ENCODE assay signal across 10 cellular contexts in genomic region chr2:38599706-38600105, GRCh38. TPM values are rescaled to one million over a fixed set of nuclear protein-coding genes. Genes with fewer than 3 reads are reported as not detected.
A peak's percentile ranks its signal among the peaks of the same experiment; 100 is the strongest.
DNase-seq lines count a peak whose midpoint lies in the region; ATAC-seq and TF ChIP-seq lines count a peak whose summit lies in the region.
"Had no signal": no experiment of that assay in that cellular context is flagged by ENCODE, and none has a peak within 500 bp of the region (broad histone marks: within the 10 kb centered on the region; RNA-seq: fewer than 3 reads in every experiment).

No MANE protein-coding gene starts in this region.

- no peak for ATAC-seq in activated CD8-positive, alpha-beta memory T cell treated with anti-CD3 and anti-CD28 coated beads, Interleukin-2, amount 10 ng/mL, durations not matched to agents 7 days and 5 days
- ATAC-seq in WTC11: no peak
- no peak for ATAC-seq in stimulated activated naive CD8-positive, alpha-beta T cell treated with anti-CD3 and anti-CD28 coated beads, Interleukin-15, amount 100 ng/mL, for 72 hours

- no peaks in the 10 kb centered on the region for H3K27me3 Mint-ChIP-seq in activated CD8-positive, alpha-beta memory T cell treated with anti-CD3 and anti-CD28 coated beads, Interleukin-2, amount 10 ng/mL, durations not matched to agents 7 days and 5 days
- H3K27me3 Mint-ChIP-seq in WTC11 (ENCODE audit: low read depth): no peaks in the 10 kb centered on the region
- H3K27me3 Mint-ChIP-seq in stimulated activated naive CD8-positive, alpha-beta T cell treated with anti-CD3 and anti-CD28 coated beads, Interleukin-15, amount 100 ng/mL, for 72 hours: no peaks in the 10 kb centered on the region

- DNase-seq in activated CD8-positive, alpha-beta memory T cell treated with anti-CD3 and anti-CD28 coated beads, Interleukin-2, amount 10 ng/mL, durations not matched to agents 7 days and 5 days: no peak
- no peak for DNase-seq in activated CD8-positive, alpha-beta memory T cell treated with anti-CD3 and anti-CD28 coated beads for 24 hours
- no peak for DNase-seq in WTC11 (ENCODE audit: low spot score)
- DNase-seq in foreskin fibroblast: no peak
- DNase-seq in stimulated activated naive CD8-positive, alpha-beta T cell treated with anti-CD3 and anti-CD28 coated beads, Interleukin-15, amount 100 ng/mL, for 72 hours: no peak
- no peak for DNase-seq in Kasumi-1 (lab: John Stamatoyannopoulos, UW)
- no peak for DNase-seq in retina
- DNase-seq in germinal center (ENCODE audit: low spot score): no peak
- DNase-seq: hippocampal formation, NCI-H226 had no signal

- H3K9me3 Mint-ChIP-seq in activated CD8-positive, alpha-beta memory T cell treated with anti-CD3 and anti-CD28 coated beads, Interleukin-2, amount 10 ng/mL, durations not matched to agents 7 days and 5 days (ENCODE audit: low read depth): no peaks in the 10 kb centered on the region
- no peaks in the 10 kb centered on the region for H3K9me3 Mint-ChIP-seq in WTC11
- H3K9me3 Mint-ChIP-seq in stimulated activated naive CD8-positive, alpha-beta T cell treated with anti-CD3 and anti-CD28 coated beads, Interleukin-15, amount 100 ng/mL, for 72 hours: no peaks in the 10 kb centered on the region

- peak overlapping the region; percentile 99 for H3K4me3 Mint-ChIP-seq in activated CD8-positive, alpha-beta memory T cell treated with anti-CD3 and anti-CD28 coated beads, Interleukin-2, amount 10 ng/mL, durations not matched to agents 7 days and 5 days
- H3K4me3 Mint-ChIP-seq in WTC11: peak overlapping the region; percentile 90
- peak overlapping the region; percentile 31 to 90 for H3K4me3 Mint-ChIP-seq in stimulated activated naive CD8-positive, alpha-beta T cell treated with anti-CD3 and anti-CD28 coated beads, Interleukin-15, amount 100 ng/mL, for 72 hours

- TF ChIP-seq CTCF in WTC11 (IDR thresholded peaks at IDR 0.05): no peak
- no peak for TF ChIP-seq CTCF in foreskin fibroblast (IDR thresholded peaks at IDR 0.05; ENCODE audit: low read depth, low read length)

- peaks cover 56% of the 10 kb centered on the region for H3K4me1 Mint-ChIP-seq in activated CD8-positive, alpha-beta memory T cell treated with anti-CD3 and anti-CD28 coated beads, Interleukin-2, amount 10 ng/mL, durations not matched to agents 7 days and 5 days
- H3K4me1 Mint-ChIP-seq in WTC11: peaks cover 56% of the 10 kb centered on the region
- peaks cover 58% of the 10 kb centered on the region for H3K4me1 Mint-ChIP-seq in stimulated activated naive CD8-positive, alpha-beta T cell treated with anti-CD3 and anti-CD28 coated beads, Interleukin-15, amount 100 ng/mL, for 72 hours

- H3K27ac Mint-ChIP-seq in activated CD8-positive, alpha-beta memory T cell treated with anti-CD3 and anti-CD28 coated beads, Interleukin-2, amount 10 ng/mL, durations not matched to agents 7 days and 5 days: peak overlapping the region; percentile 90
- no peak overlapping the region for H3K27ac Mint-ChIP-seq in WTC11
- H3K27ac Mint-ChIP-seq in stimulated activated naive CD8-positive, alpha-beta T cell treated with anti-CD3 and anti-CD28 coated beads, Interleukin-15, amount 100 ng/mL, for 72 hours: peak overlapping the region in 1 of 2 donors; percentile 5

- POLR2A ChIA-PET in WTC11 (lab: Charles Lee): interaction anchor here (4.5 kb wide), 1 partner anchor 151 kb away, joined by 55 read pairs; the partner anchor contains the start of gene SRSF7

- peaks cover 30% of the 10 kb centered on the region for H3K36me3 Mint-ChIP-seq in activated CD8-positive, alpha-beta memory T cell treated with anti-CD3 and anti-CD28 coated beads, Interleukin-2, amount 10 ng/mL, durations not matched to agents 7 days and 5 days
- H3K36me3 Mint-ChIP-seq in WTC11: no peaks in the 10 kb centered on the region

- CTCF ChIA-PET in activated CD8-positive, alpha-beta memory T cell treated with anti-CD3 and anti-CD28 coated beads, Interleukin-2, amount 10 ng/mL, durations not matched to agents 7 days and 5 days (lab: Charles Lee): interaction anchor here (1.0 to 12.6 kb wide), 7 partner anchors 12 to 148 kb away, joined by 3 to 166 read pairs (median 7); partner anchors contain the start of gene GALM
- CTCF ChIA-PET in WTC11 (lab: Charles Lee): interaction anchor here (0.6 to 4.5 kb wide), 3 partner anchors 11 to 63 kb away, joined by 6 to 27 read pairs (median 8); no protein-coding TSS in a partner anchor

- peak overlapping the region; percentile 75 to 90 for H3K4me3 ChIP-seq in foreskin fibroblast (ENCODE audit: low read depth in 1 of 2, low read length in 2 of 2)

TF ChIP-seq in WTC11, 78 proteins besides CTCF, POLR2A, EP300 and RAD21:
- TF ChIP-seq ZSCAN18 (CRISPR knock-in tag; IDR thresholded peaks at IDR 0.05) (no peak), NR1H2 (CRISPR knock-in tag; IDR thresholded peaks at IDR 0.05) (no peak), ATF6 (CRISPR knock-in tag; IDR thresholded peaks at IDR 0.05) (no peak), GABPB1 (CRISPR knock-in tag; IDR thresholded peaks at IDR 0.05) (peak; percentile 37; the same call in 1 of the 2 replicates), ZNF138 (CRISPR knock-in tag; conservative IDR thresholded peaks at IDR 0.05) (no peak)
TF ChIP-seq in WTC11: peak in this region for 1.

RNA-seq across cellular contexts. Expression of gene HNRNPLL, which starts 3.0 kb away (rescaled TPM):
- total RNA-seq in activated CD8-positive, alpha-beta memory T cell treated with anti-CD3 and anti-CD28 coated beads, Interleukin-2, amount 10 ng/mL, durations not matched to agents 7 days and 5 days: 100 to 1,000 TPM in 1 of 2 experiments, 10 to 100 TPM in 1; 88.8 to 106 TPM
- 63.1 to 66.4 TPM (median 65.3 TPM) in 3 replicates for total RNA-seq in WTC11 (2021)
